ENCODE assay signal across 10 cellular contexts in genomic region chr2:105403785-105404698, GRCh38. TPM values are rescaled to one million over a fixed set of nuclear protein-coding genes. Genes with fewer than 3 reads are reported as not detected.
DNase-seq lines count a peak whose midpoint lies in the region; ATAC-seq and TF ChIP-seq lines count a peak whose summit lies in the region.
"Had no signal": no experiment of that assay in that cellular context is flagged by ENCODE, and none has a peak within 500 bp of the region (broad histone marks: within the 10 kb centered on the region; RNA-seq: fewer than 3 reads in every experiment).

No MANE protein-coding gene starts in this region.

- CTCF ChIA-PET in HCT116 (lab: Charles Lee) = interaction anchor here (1.2 to 2.1 kb wide), 5 partner anchors 9 to 117 kb away, joined by 3 to 10 read pairs (median 6); no protein-coding TSS in a partner anchor

- intact Hi-C loops in HCT116 (cut with micrococcal nuclease) = loop anchor here (1.0 to 5.0 kb wide), 2 partner anchors 51 to 67 kb away; partner anchors contain the start of gene C2orf49

- peak overlapping the region; percentile 83 for H3K27ac ChIP-seq in HCT116 (ENCODE audit: low read depth, low read length)
- peak overlapping the region; percentile 20; the same call in 1 of the 2 replicates for H3K27ac ChIP-seq in SJCRH30
- H3K27ac ChIP-seq in cardiac muscle cell = peak overlapping the region; percentile 80
- H3K27ac ChIP-seq: HL-60, right lobe of liver had no signal

- peak overlapping the region; percentile 70 for H3K4me2 ChIP-seq in HCT116 (ENCODE audit: low read length)

- POLR2A ChIA-PET in HCT116 (lab: Charles Lee) = interaction anchor here (0.8 to 2.1 kb wide), 9 partner anchors 9 to 115 kb away, joined by 3 to 11 read pairs (median 5); no protein-coding TSS in a partner anchor

- peak; percentile 37 for TF ChIP-seq RAD21 in HCT116 (IDR thresholded peaks at IDR 0.05; ENCODE audit: low read depth)

- peak overlapping the region; percentile 41 for H2AFZ ChIP-seq in HCT116 (ENCODE audit: low read depth, low read length, poor library complexity, severe bottlenecking)

- peak; percentile 93 for DNase-seq in HCT116 (ENCODE audit: low read depth, low spot score)
- peak; percentile 34 to 51 for DNase-seq in SJCRH30
- DNase-seq in cardiac muscle cell (ENCODE audit: low read depth in 1 of 2, low spot score in 1 of 2) = peak in 1 of 2 donors; percentile 74
- DNase-seq in stromal cell of bone marrow (ENCODE audit: low read depth) = peak; percentile 94
- DNase-seq in NCI-H1930 (lab: John Stamatoyannopoulos, UW) = no peak
- DNase-seq: right lobe of liver had no signal

- ATAC-seq in HCT116 = peak; percentile 84
- no peak for ATAC-seq in GM21367 (IDR thresholded peaks at IDR 0.05; ENCODE audit: unreplicated experiment)
- no peak for ATAC-seq in GM18909 (IDR thresholded peaks at IDR 0.05; ENCODE audit: poor library complexity, unreplicated experiment)
- ATAC-seq in activated CD4-positive, CD25-positive, alpha-beta regulatory T cell treated with anti-CD3 and anti-CD28 coated beads, Interleukin-2, amount 50 U/mL, for 24 hours = no peak

- no peaks in the 10 kb centered on the region for H3K9me2 ChIP-seq in HCT116 (ENCODE audit: insufficient read depth)

- RAD21 ChIA-PET in HCT116 (lab: Charles Lee; ENCODE audit: low non-redundant PET in 1 of 2, low total read pairs in 2 of 2, uncharacterized antibody in 2 of 2, unreplicated experiment in 2 of 2) = no interaction called here

- peak; percentile 21 to 69 (median 68); a peak in 5 of 6 replicates for TF ChIP-seq CTCF in HCT116 (IDR thresholded peaks at IDR 0.05 in 2 of 3, conservative IDR thresholded peaks at IDR 0.05 in 1 of 3; ENCODE audit: borderline replicate concordance in 1 of 3, insufficient read depth in 1 of 3, low read depth in 2 of 3, low read length in 2 of 3)
- peak; percentile 74 for TF ChIP-seq CTCF in cardiac muscle cell (IDR thresholded peaks at IDR 0.05; ENCODE audit: low read depth, low read length)

- no peaks in the 10 kb centered on the region for H3K79me2 ChIP-seq in HCT116 (ENCODE audit: insufficient read depth, low read length)

- peak overlapping the region; percentile 13 to 50 for H3K4me3 ChIP-seq in HCT116 (replicated peaks in 1 of 2; ENCODE audit: low read depth in 1 of 2, low read length in 2 of 2)
- no peak overlapping the region for H3K4me3 ChIP-seq in SJCRH30
- no peak overlapping the region for H3K4me3 ChIP-seq in cardiac muscle cell
- H3K4me3 ChIP-seq: right lobe of liver had no signal

- H3K4me1 ChIP-seq in HCT116 (ENCODE audit: control insufficient read depth in 1 of 2, insufficient read depth in 2 of 2, low read length in 2 of 2) (peaks cover 30 to 59% of the 10 kb centered on the region in 2 experiments), SJCRH30 (peaks cover 23% of the 10 kb centered on the region), cardiac muscle cell (ENCODE audit: low read depth) (peaks cover 17% of the 10 kb centered on the region)
- H3K4me1 ChIP-seq: right lobe of liver had no signal

- H4K20me1 ChIP-seq in HCT116 (ENCODE audit: insufficient read depth) = no peaks in the 10 kb centered on the region

- BruUV-seq in HCT116 (replicated peaks; lab: Mats Ljungman, UMichigan) = TSS peak; percentile 85

- TF ChIP-seq POLR2A in HCT116 (IDR thresholded peaks at IDR 0.05; ENCODE audit: borderline replicate concordance, extremely low read depth, insufficient read depth, insufficient read length) = no peak

- H3K9me3 ChIP-seq in HCT116 (ENCODE audit: control insufficient read depth in 1 of 2, insufficient read depth in 1 of 2, low read depth in 1 of 2, low read length in 2 of 2) (no peaks in the 10 kb centered on the region), SJCRH30 (replicated peaks) (no peaks in the 10 kb centered on the region), cardiac muscle cell (ENCODE audit: low read depth) (no peaks in the 10 kb centered on the region)
- H3K9me3 ChIP-seq: right lobe of liver had no signal

- H3K27me3 ChIP-seq in HCT116 (ENCODE audit: insufficient read depth, low read length) (no peaks in the 10 kb centered on the region), SJCRH30 (no peaks in the 10 kb centered on the region), cardiac muscle cell (no peaks in the 10 kb centered on the region)
- H3K27me3 ChIP-seq: right lobe of liver had no signal

- H3K9ac ChIP-seq in HCT116 (ENCODE audit: low read length) = peak overlapping the region; percentile 53

- H3K36me3 ChIP-seq in HCT116 (ENCODE audit: control insufficient read depth in 1 of 2, insufficient read depth in 2 of 2, low read length in 2 of 2) (no peaks in the 10 kb centered on the region), SJCRH30 (no peaks in the 10 kb centered on the region), cardiac muscle cell (peaks cover 26% of the 10 kb centered on the region)
- H3K36me3 ChIP-seq: right lobe of liver had no signal

TF ChIP-seq in HCT116, 20 proteins besides CTCF, POLR2A, EP300 and RAD21 (continues in another document):
- no peak for TF ChIP-seq ZFX (IDR thresholded peaks at IDR 0.05)
- TF ChIP-seq ZBTB33 (IDR thresholded peaks at IDR 0.05; ENCODE audit: extremely low read depth, insufficient replicate concordance, low read length) = peak; percentile 55
- peak; percentile 75 for TF ChIP-seq POLR2AphosphoS5 (IDR thresholded peaks at IDR 0.05; ENCODE audit: low read depth, low read length)
- no peak for TF ChIP-seq REST (IDR thresholded peaks at IDR 0.05; ENCODE audit: low read depth)
- peak; percentile 78 for TF ChIP-seq SRF (IDR thresholded peaks at IDR 0.05; ENCODE audit: low read depth)
- peak; percentile 94 for TF ChIP-seq EGR1 (IDR thresholded peaks at IDR 0.05; ENCODE audit: low read depth)
- TF ChIP-seq JUND (IDR thresholded peaks at IDR 0.05) = peak; percentile 95
- TF ChIP-seq TCF7L2 (IDR thresholded peaks at IDR 0.05; ENCODE audit: borderline replicate concordance, extremely low read depth, insufficient read depth, insufficient read length) = no peak
- TF ChIP-seq YY1 (IDR thresholded peaks at IDR 0.05; ENCODE audit: extremely low read depth, insufficient replicate concordance, low read depth, low read length) = no peak
- TF ChIP-seq ZNF274 (IDR thresholded peaks at IDR 0.05; ENCODE audit: low read depth, low read length) = no peak
- TF ChIP-seq SP1 (IDR thresholded peaks at IDR 0.05; ENCODE audit: low read depth) = peak; percentile 97
- peak; percentile 87 for TF ChIP-seq SIN3A (IDR thresholded peaks at IDR 0.05; ENCODE audit: low read depth)
- TF ChIP-seq FOSL1 (IDR thresholded peaks at IDR 0.05; ENCODE audit: low read depth) = peak; percentile 98
- peak; percentile 93 for TF ChIP-seq CBX3 (IDR thresholded peaks at IDR 0.05; ENCODE audit: low read depth)
- TF ChIP-seq ATF3 (IDR thresholded peaks at IDR 0.05) = no peak; the same call in 1 of the 2 replicates
- peak; percentile 88 for TF ChIP-seq CEBPB (IDR thresholded peaks at IDR 0.05; ENCODE audit: low read depth)
- TF ChIP-seq EZH2phosphoT487 (IDR thresholded peaks at IDR 0.05; ENCODE audit: borderline replicate concordance) = no peak
- no peak for TF ChIP-seq ELF1 (IDR thresholded peaks at IDR 0.05; ENCODE audit: borderline replicate concordance, low read depth)

RNA-seq across cellular contexts. Expression of gene FHL2, which starts 5.2 kb away (rescaled TPM):
- 86.6 TPM for total RNA-seq in HCT116 (2021; ENCODE audit: unreplicated experiment)
- polyA plus RNA-seq in HCT116 (2012) = 150 and 161 TPM in 2 replicates
- 27.4 and 30.7 TPM in 2 replicates for total RNA-seq in SJCRH30 (2014; rRNA removed; shearing (Covaris generic))
- total RNA-seq in cardiac muscle cell = 586 and 1,288 TPM in 2 replicates
- 612 and 1,543 TPM in 2 replicates for polyA plus RNA-seq in cardiac muscle cell

Comparison
In these comparisons a context has a peak if more than half of its experiments do, and no peak if none do; other contexts are left out.
1. DNase-seq: peak in HCT116 (single experiment), SJCRH30 (2 of 2) and stromal cell of bone marrow (single experiment); none in NCI-H1930 (0 of 2).
2. H3K27ac ChIP-seq: peak in every context shown above with its lines; median percentile 83 in HCT116; 80 in cardiac muscle cell; 20 in SJCRH30.
3. H3K4me3 ChIP-seq: peak in HCT116 (2 of 2); none in SJCRH30 (single experiment) and cardiac muscle cell (single experiment).